ENCODE assay signal across 8 cellular contexts in the genomic region with DNA sequence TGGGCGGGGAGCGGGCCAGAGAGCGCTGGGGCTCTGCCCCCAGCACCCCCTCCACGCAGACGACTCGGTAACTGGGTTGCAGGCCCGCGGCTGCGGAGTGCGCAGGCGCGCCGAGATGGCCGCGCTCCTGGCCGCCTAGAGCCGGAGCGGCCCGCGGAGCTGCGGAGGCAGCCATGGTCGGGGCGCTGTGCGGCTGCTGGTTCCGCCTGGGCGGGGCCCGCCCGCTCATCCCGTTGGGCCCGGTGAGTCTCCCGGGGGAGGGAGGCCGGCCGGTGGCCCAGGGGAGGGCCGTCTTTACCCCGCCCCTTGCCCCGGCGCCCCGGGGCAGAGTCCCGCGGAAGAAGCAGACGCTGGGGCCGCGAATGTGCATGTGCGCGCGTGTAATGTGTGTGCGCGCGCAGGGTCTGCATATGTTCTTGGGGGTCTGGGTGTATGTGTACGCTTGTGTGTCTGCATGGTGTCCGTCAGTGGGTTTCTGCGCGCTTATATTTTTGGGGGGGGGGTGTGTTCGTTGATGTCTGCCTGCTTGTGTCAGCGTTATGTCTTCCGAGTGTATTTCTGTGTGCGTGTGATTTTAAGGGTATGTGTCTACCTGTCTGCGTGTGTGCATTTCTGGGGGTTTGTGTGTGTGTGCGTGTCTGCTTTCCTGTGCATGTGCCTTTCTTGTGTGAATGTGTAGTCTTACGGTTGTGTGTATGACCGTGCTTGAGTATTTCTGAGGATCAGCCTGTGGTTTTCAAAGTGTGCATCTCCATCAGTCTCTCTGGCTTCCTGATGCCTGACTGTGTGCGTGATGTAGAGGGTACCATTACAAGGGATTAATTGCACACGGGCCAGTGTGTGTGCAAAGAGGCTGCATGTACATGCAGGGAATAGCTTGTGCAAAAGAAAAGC. TPM values are rescaled to one million over a fixed set of nuclear protein-coding genes. Genes with fewer than 3 reads are reported as not detected.
DNase-seq lines count a peak whose midpoint lies in the region; ATAC-seq and TF ChIP-seq lines count a peak whose summit lies in the region.

TSS of gene ABHD14A (plus strand) at position 102 of the 894 bp plus-strand sequence. CDS start at position 174, 72 bp downstream.

- intact Hi-C loops in CD8-positive, alpha-beta T cell (cut with DNase I, micrococcal nuclease) = loop anchor here (1.0 to 10.0 kb wide), 7 partner anchors 8 to 583 kb away; partner anchors contain the start of genes PARP3 (in 2 of the 2), RPL29 (in 2 of the 2), ACY1 (in 1 of the 2) and NT5DC2 (in 1 of the 2)
- intact Hi-C loops in left ventricle myocardium inferior (cut with micrococcal nuclease) = no loop called here

- POLR2A ChIA-PET in CD8-positive, alpha-beta T cell (lab: Charles Lee) = interaction anchor here (1.7 to 3.1 kb wide), 2 partner anchors 8 to 20 kb away, joined by 10 to 20 read pairs; partner anchors contain the start of genes ACY1 and RPL29

- ATAC-seq in CD8-positive, alpha-beta T cell = peak; percentile 66
- peak; percentile 50 for ATAC-seq in GM19467 (IDR thresholded peaks at IDR 0.05; ENCODE audit: unreplicated experiment)
- no peak for ATAC-seq in HG02571 (IDR thresholded peaks at IDR 0.05; ENCODE audit: unreplicated experiment)

- no peaks in the 10 kb centered on the region for H3K27me3 Mint-ChIP-seq in CD8-positive, alpha-beta T cell (ENCODE audit: low read depth)
- H3K27me3 Mint-ChIP-seq in progenitor cell of endocrine pancreas = no peaks in the 10 kb centered on the region

- peaks cover 14% of the 10 kb centered on the region for H3K36me3 Mint-ChIP-seq in CD8-positive, alpha-beta T cell
- no peaks in the 10 kb centered on the region for H3K36me3 Mint-ChIP-seq in progenitor cell of endocrine pancreas (ENCODE audit: insufficient read depth)

- H3K4me3 ChIP-seq in CD8-positive, alpha-beta T cell (ENCODE audit: low read depth, low read length) = peak within 1 kb of the TSS; percentile 86
- H3K4me3 ChIP-seq in left ventricle myocardium inferior = peak within 1 kb of the TSS; percentile 87

- peaks cover 33% of the 10 kb centered on the region for H3K4me1 ChIP-seq in CD8-positive, alpha-beta T cell (ENCODE audit: insufficient read depth, low read length)
- H3K4me1 ChIP-seq in left ventricle myocardium inferior = peaks cover 54% of the 10 kb centered on the region

- TF ChIP-seq RAD21 in Ishikawa (IDR thresholded peaks at IDR 0.05; ENCODE audit: low read depth) = no peak

- peak; percentile 39; the same call in 1 of the 2 replicates for TF ChIP-seq EP300 in Ishikawa (IDR thresholded peaks at IDR 0.05; ENCODE audit: borderline replicate concordance)

- H3K27me3 ChIP-seq in CD8-positive, alpha-beta T cell (ENCODE audit: insufficient read depth, low read length) = no peaks in the 10 kb centered on the region
- no peaks in the 10 kb centered on the region for H3K27me3 ChIP-seq in left ventricle myocardium inferior (ENCODE audit: low read depth)

- peak; percentile 35 to 84 (median 68) for DNase-seq in CD8-positive, alpha-beta T cell
- DNase-seq in T follicular helper cell (ENCODE audit: low read depth) = peak; percentile 57
- DNase-seq in amygdala (lab: John Stamatoyannopoulos, UW) = peak in 40 of 56 donors; percentile 38 to 79 (median 60)
- DNase-seq in left ventricle myocardium inferior = peak; percentile 74
- DNase-seq in progenitor cell of endocrine pancreas (ENCODE audit: low spot score, unreplicated experiment) = peak; percentile 54

- no peaks in the 10 kb centered on the region for H3K36me3 ChIP-seq in CD8-positive, alpha-beta T cell (ENCODE audit: insufficient read depth, low read length)
- no peaks in the 10 kb centered on the region for H3K36me3 ChIP-seq in left ventricle myocardium inferior

- peaks cover 31% of the 10 kb centered on the region for H3K4me1 Mint-ChIP-seq in CD8-positive, alpha-beta T cell (ENCODE audit: low read depth)
- H3K4me1 Mint-ChIP-seq in progenitor cell of endocrine pancreas (ENCODE audit: low read depth) = peaks cover 10% of the 10 kb centered on the region

- TF ChIP-seq CTCF in CD8-positive, alpha-beta T cell (IDR thresholded peaks at IDR 0.05) = no peak
- TF ChIP-seq CTCF in left ventricle myocardium inferior (IDR thresholded peaks at IDR 0.05; ENCODE audit: borderline replicate concordance) = peak; percentile 7
- TF ChIP-seq CTCF in progenitor cell of endocrine pancreas (IDR thresholded peaks at IDR 0.05; ENCODE audit: unreplicated experiment) = no peak

- CTCF ChIA-PET in CD8-positive, alpha-beta T cell (lab: Charles Lee) = interaction anchor here (0.8 to 3.7 kb wide), 6 partner anchors 7 to 33 kb away, joined by 3 to 28 read pairs (median 12); partner anchors contain the start of genes PARP3, RPL29 and RRP9

- H3K27ac Mint-ChIP-seq in CD8-positive, alpha-beta T cell = peak within 1 kb of the TSS; percentile 87
- peak within 1 kb of the TSS; percentile 83 for H3K27ac Mint-ChIP-seq in progenitor cell of endocrine pancreas

- H3K4me3 Mint-ChIP-seq in CD8-positive, alpha-beta T cell = peak within 1 kb of the TSS; percentile 88
- H3K4me3 Mint-ChIP-seq in progenitor cell of endocrine pancreas (ENCODE audit: low read depth) = peak within 1 kb of the TSS; percentile 77

- H3K27ac ChIP-seq in CD8-positive, alpha-beta T cell (ENCODE audit: low read depth, low read length) = peak within 1 kb of the TSS; percentile 50
- peak within 1 kb of the TSS; percentile 99 for H3K27ac ChIP-seq in left ventricle myocardium inferior (replicated peaks)

- no peaks in the 10 kb centered on the region for H3K9me3 Mint-ChIP-seq in CD8-positive, alpha-beta T cell
- H3K9me3 Mint-ChIP-seq in progenitor cell of endocrine pancreas (ENCODE audit: low read depth) = no peaks in the 10 kb centered on the region

- no peaks in the 10 kb centered on the region for H3K9me3 ChIP-seq in CD8-positive, alpha-beta T cell (ENCODE audit: low read length)
- no peaks in the 10 kb centered on the region for H3K9me3 ChIP-seq in left ventricle myocardium inferior (replicated peaks)

TF ChIP-seq in Ishikawa, 13 proteins besides CTCF, POLR2A, EP300 and RAD21:
- TF ChIP-seq, protein P1, sequence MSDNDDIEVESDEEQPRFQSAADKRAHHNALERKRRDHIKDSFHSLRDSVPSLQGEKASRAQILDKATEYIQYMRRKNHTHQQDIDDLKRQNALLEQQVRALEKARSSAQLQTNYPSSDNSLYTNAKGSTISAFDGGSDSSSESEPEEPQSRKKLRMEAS (IDR thresholded peaks at IDR 0.05) = peak; percentile 66; the same call in 1 of the 2 replicates
- peak; percentile 86 for TF ChIP-seq YY1 (IDR thresholded peaks at IDR 0.05; ENCODE audit: low read depth)
- TF ChIP-seq ZBTB7A (IDR thresholded peaks at IDR 0.05; ENCODE audit: low read depth) = 0 out of 2 replicates have a peak, but pooled peaks have one; percentile 33
- TF ChIP-seq, protein P2, sequence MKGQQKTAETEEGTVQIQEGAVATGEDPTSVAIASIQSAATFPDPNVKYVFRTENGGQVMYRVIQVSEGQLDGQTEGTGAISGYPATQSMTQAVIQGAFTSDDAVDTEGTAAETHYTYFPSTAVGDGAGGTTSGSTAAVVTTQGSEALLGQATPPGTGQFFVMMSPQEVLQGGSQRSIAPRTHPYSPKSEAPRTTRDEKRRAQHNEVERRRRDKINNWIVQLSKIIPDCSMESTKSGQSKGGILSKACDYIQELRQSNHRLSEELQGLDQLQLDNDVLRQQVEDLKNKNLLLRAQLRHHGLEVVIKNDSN (IDR thresholded peaks at IDR 0.05) = no peak
- TF ChIP-seq TEAD4 (IDR thresholded peaks at IDR 0.05) = no peak
- TF ChIP-seq, protein P3, sequence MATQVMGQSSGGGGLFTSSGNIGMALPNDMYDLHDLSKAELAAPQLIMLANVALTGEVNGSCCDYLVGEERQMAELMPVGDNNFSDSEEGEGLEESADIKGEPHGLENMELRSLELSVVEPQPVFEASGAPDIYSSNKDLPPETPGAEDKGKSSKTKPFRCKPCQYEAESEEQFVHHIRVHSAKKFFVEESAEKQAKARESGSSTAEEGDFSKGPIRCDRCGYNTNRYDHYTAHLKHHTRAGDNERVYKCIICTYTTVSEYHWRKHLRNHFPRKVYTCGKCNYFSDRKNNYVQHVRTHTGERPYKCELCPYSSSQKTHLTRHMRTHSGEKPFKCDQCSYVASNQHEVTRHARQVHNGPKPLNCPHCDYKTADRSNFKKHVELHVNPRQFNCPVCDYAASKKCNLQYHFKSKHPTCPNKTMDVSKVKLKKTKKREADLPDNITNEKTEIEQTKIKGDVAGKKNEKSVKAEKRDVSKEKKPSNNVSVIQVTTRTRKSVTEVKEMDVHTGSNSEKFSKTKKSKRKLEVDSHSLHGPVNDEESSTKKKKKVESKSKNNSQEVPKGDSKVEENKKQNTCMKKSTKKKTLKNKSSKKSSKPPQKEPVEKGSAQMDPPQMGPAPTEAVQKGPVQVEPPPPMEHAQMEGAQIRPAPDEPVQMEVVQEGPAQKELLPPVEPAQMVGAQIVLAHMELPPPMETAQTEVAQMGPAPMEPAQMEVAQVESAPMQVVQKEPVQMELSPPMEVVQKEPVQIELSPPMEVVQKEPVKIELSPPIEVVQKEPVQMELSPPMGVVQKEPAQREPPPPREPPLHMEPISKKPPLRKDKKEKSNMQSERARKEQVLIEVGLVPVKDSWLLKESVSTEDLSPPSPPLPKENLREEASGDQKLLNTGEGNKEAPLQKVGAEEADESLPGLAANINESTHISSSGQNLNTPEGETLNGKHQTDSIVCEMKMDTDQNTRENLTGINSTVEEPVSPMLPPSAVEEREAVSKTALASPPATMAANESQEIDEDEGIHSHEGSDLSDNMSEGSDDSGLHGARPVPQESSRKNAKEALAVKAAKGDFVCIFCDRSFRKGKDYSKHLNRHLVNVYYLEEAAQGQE (IDR thresholded peaks at IDR 0.05; ENCODE audit: low read depth) = no peak

RNA-seq across cellular contexts. Expression of gene ABHD14A, which starts in this region (rescaled TPM):
- total RNA-seq in CD8-positive, alpha-beta T cell = 1 to 10 TPM; 6.8 to 6.9 TPM
- 25.8 TPM for total RNA-seq in left ventricle myocardium inferior
- total RNA-seq in progenitor cell of endocrine pancreas = 16.4 and 19.4 TPM in 2 replicates
